ENCODE assay signal across 10 cellular contexts in the genomic region with DNA sequence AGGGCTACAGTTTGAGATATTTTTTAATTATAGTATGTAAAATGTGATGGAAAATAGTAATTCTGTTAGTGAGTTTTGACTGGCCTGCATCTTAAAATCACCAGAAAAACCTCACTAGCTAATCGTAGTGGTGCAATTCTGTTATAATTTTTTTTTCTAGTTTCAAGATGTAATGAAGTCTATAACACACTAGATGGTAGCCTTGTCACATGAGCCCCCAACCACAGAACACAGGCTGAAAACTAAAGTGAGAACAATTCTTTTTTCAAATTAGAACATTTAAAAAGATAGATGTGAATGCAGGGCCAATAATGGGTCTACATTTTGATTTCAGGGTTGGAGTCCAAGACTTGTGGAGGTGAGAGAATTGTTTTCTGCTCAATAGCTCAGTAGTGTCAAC.
DNase-seq lines count a peak whose midpoint lies in the region; ATAC-seq and TF ChIP-seq lines count a peak whose summit lies in the region.
"Had no signal": no experiment of that assay in that cellular context is flagged by ENCODE, and none has a peak within 500 bp of the region (broad histone marks: within the 10 kb centered on the region; RNA-seq: fewer than 3 reads in every experiment).

No MANE protein-coding gene starts in this region.

- H3K27ac Mint-ChIP-seq in nephron progenitor cell: no peak overlapping the region
- no peak overlapping the region for H3K27ac Mint-ChIP-seq in glutamatergic neuron (ENCODE audit: unreplicated experiment)

- H3K9me3 Mint-ChIP-seq in nephron progenitor cell (peaks cover 7% of the 10 kb centered on the region), glutamatergic neuron (ENCODE audit: unreplicated experiment) (no peaks in the 10 kb centered on the region)
- H3K9me3 Mint-ChIP-seq: central memory CD8-positive, alpha-beta T cell had no signal

- H3K4me3 Mint-ChIP-seq in nephron progenitor cell (no peak overlapping the region), glutamatergic neuron (ENCODE audit: unreplicated experiment) (no peak overlapping the region)
- H3K4me3 Mint-ChIP-seq: central memory CD8-positive, alpha-beta T cell had no signal

- no peaks in the 10 kb centered on the region for H3K4me1 Mint-ChIP-seq in nephron progenitor cell
- H3K4me1 Mint-ChIP-seq in glutamatergic neuron (ENCODE audit: low read depth, unreplicated experiment): no peaks in the 10 kb centered on the region
- H3K4me1 Mint-ChIP-seq: central memory CD8-positive, alpha-beta T cell had no signal

- in situ Hi-C loops in KBM-7 (cut with MboI; ENCODE audit: low pct_unique_long_range_greater_than_20kb, low sequenced_read_pairs): loop anchor here (25.0 kb wide), 1 partner anchor 172 kb away; no protein-coding TSS in a partner anchor

- H3K27me3 Mint-ChIP-seq in nephron progenitor cell (ENCODE audit: low read depth, poor library complexity) (no peaks in the 10 kb centered on the region), glutamatergic neuron (ENCODE audit: unreplicated experiment) (peaks cover 2% of the 10 kb centered on the region)
- H3K27me3 Mint-ChIP-seq: central memory CD8-positive, alpha-beta T cell had no signal

- H3K36me3 Mint-ChIP-seq in nephron progenitor cell (ENCODE audit: low read depth) (no peaks in the 10 kb centered on the region), glutamatergic neuron (ENCODE audit: unreplicated experiment) (peaks cover 10% of the 10 kb centered on the region)

- TF ChIP-seq CTCF in VCaP (conservative IDR thresholded peaks at IDR 0.05) (peak; percentile 96), nephron progenitor cell (IDR thresholded peaks at IDR 0.05) (peak; percentile 67), glutamatergic neuron (IDR thresholded peaks at IDR 0.05; ENCODE audit: partially characterized antibody, unreplicated experiment) (no peak)

- H3K27ac ChIP-seq in VCaP: no peak overlapping the region

- no peak for ATAC-seq in GM21717 (IDR thresholded peaks at IDR 0.05; ENCODE audit: unreplicated experiment)

- DNase-seq in DMS114 treated with DMSO at 0.1 percent for 48 hours (lab: John Stamatoyannopoulos, UW; ENCODE audit: unreplicated experiment) (peak; percentile 24), KBM-7 (peak; percentile 32), nephron progenitor cell (no peak), glutamatergic neuron (no peak), AG20443 (ENCODE audit: low spot score) (no peak), cortex of kidney (lab: John Stamatoyannopoulos, UW) (no peak)
- DNase-seq: NCI-H510A had no signal

Comparison
In these comparisons a context has a peak if more than half of its experiments do, and no peak if none do; other contexts are left out.
1. DNase-seq: peak in DMS114 treated with DMSO at 0.1 percent for 48 hours (single experiment) and KBM-7 (single experiment); none in nephron progenitor cell (single experiment), glutamatergic neuron (single experiment), AG20443 (single experiment) and cortex of kidney (single experiment).